Comparison of ENCODE assay signal across 15 cellular contexts in the genomic region with DNA sequence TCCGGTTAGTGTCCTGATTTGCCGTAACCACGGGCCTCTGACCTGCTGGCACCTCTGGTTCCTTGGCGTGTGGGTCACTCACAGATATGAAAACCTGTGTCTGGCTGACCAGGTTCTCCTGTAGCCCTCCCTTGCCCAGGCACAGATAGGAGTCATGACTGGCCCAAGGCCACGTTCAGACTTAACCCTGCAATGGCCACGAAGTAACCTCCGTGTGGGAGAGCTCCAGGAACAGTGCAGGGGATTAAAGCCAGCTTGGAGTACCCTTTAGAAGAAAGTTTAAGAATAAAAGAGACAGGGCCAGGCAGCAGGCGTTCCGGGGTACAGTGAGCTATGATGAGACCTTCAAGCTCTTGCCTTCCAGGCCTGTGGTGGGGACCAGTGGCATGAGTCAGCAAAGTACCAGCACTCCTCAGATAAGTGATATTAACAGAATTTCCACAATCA. TPM values are rescaled to one million over a fixed set of nuclear protein-coding genes. Genes with fewer than 3 reads are reported as not detected.
DNase-seq lines count a peak whose midpoint lies in the region; ATAC-seq and TF ChIP-seq lines count a peak whose summit lies in the region.
"Had no signal": no experiment of that assay in that cellular context is flagged by ENCODE, and none has a peak within 500 bp of the region (broad histone marks: within the 10 kb centered on the region; RNA-seq: fewer than 3 reads in every experiment).

No MANE protein-coding gene starts in this region.

- peaks cover 0 to 4% of the 10 kb centered on the region in 2 donors for H3K4me1 ChIP-seq in right atrium auricular region
- H3K4me1 ChIP-seq: ascending aorta, thyroid gland had no signal

- no peaks in the 10 kb centered on the region for H3K9me3 Mint-ChIP-seq in activated T-helper 2 cell treated with anti-CD3 and anti-CD28 coated beads, Interferon-gamma antibody, Interleukin-2, Interleukin-4, amounts not matched to agents 10 μg/mL and 5 μg/mL and 100 μg/mL, durations not matched to agents 14 hours and 24 hours and 36 hours
- H3K9me3 Mint-ChIP-seq: T-helper 1 cell treated with Interleukin-12 subunit alpha and Interleukin-12 subunit beta and Interleukin-4 antibody, amounts not matched to agents 30 μg/mL and 1 μg/mL, for 36 hours had no signal

- no peak overlapping the region for H3K4me3 Mint-ChIP-seq in activated T-helper 2 cell treated with anti-CD3 and anti-CD28 coated beads, Interferon-gamma antibody, Interleukin-2, Interleukin-4, amounts not matched to agents 10 μg/mL and 5 μg/mL and 100 μg/mL, durations not matched to agents 14 hours and 24 hours and 36 hours (ENCODE audit: low read depth)
- H3K4me3 Mint-ChIP-seq: T-helper 1 cell treated with Interleukin-12 subunit alpha and Interleukin-12 subunit beta and Interleukin-4 antibody, amounts not matched to agents 30 μg/mL and 1 μg/mL, for 36 hours had no signal

- no peak overlapping the region for H3K4me3 ChIP-seq in right atrium auricular region
- H3K4me3 ChIP-seq: ascending aorta, thyroid gland had no signal

- DNase-seq in activated CD8-positive, alpha-beta memory T cell treated with anti-CD3 and anti-CD28 coated beads for 24 hours, result peak; percentile 53
- no peak for DNase-seq in activated CD8-positive, alpha-beta memory T cell treated with anti-CD3 and anti-CD28 coated beads, Interleukin-2, amount 50 U/mL, for 4 hours
- no peak for DNase-seq in activated T-helper 2 cell treated with anti-CD3 and anti-CD28 coated beads, Interferon-gamma antibody, Interleukin-2, Interleukin-4, amounts not matched to agents 10 μg/mL and 5 μg/mL and 100 μg/mL, durations not matched to agents 14 hours and 24 hours and 36 hours (ENCODE audit: low spot score)
- DNase-seq in right atrium auricular region (ENCODE audit: low spot score), result peak; percentile 49
- DNase-seq in stimulated activated naive CD8-positive, alpha-beta T cell treated with anti-CD3 and anti-CD28 coated beads, Interleukin-15, Interleukin-2, amounts not matched to agents 100 U/mL and 50 U/mL, for 24 hours, result no peak
- no peak for DNase-seq in superior temporal gyrus (ENCODE audit: extremely low spot score)
- no peak for DNase-seq in RPMI8226
- DNase-seq in DMS79 (lab: John Stamatoyannopoulos, UW), result no peak
- DNase-seq: Karpas-422, NCI-H2029 treated with DMSO at 0.1 percent for 48 hours, thyroid gland had no signal

- H3K27ac Mint-ChIP-seq in activated T-helper 2 cell treated with anti-CD3 and anti-CD28 coated beads, Interferon-gamma antibody, Interleukin-2, Interleukin-4, amounts not matched to agents 10 μg/mL and 5 μg/mL and 100 μg/mL, durations not matched to agents 14 hours and 24 hours and 36 hours, result peak overlapping the region; percentile 38
- H3K27ac Mint-ChIP-seq: T-helper 1 cell treated with Interleukin-12 subunit alpha and Interleukin-12 subunit beta and Interleukin-4 antibody, amounts not matched to agents 30 μg/mL and 1 μg/mL, for 36 hours had no signal

- H3K36me3 Mint-ChIP-seq in activated T-helper 2 cell treated with anti-CD3 and anti-CD28 coated beads, Interferon-gamma antibody, Interleukin-2, Interleukin-4, amounts not matched to agents 10 μg/mL and 5 μg/mL and 100 μg/mL, durations not matched to agents 14 hours and 24 hours and 36 hours (ENCODE audit: low read depth), result peaks cover 90% of the 10 kb centered on the region

- no peaks in the 10 kb centered on the region for H3K27me3 Mint-ChIP-seq in activated T-helper 2 cell treated with anti-CD3 and anti-CD28 coated beads, Interferon-gamma antibody, Interleukin-2, Interleukin-4, amounts not matched to agents 10 μg/mL and 5 μg/mL and 100 μg/mL, durations not matched to agents 14 hours and 24 hours and 36 hours (ENCODE audit: low read depth)

- no peaks in the 10 kb centered on the region for H3K9me3 ChIP-seq in right atrium auricular region
- H3K9me3 ChIP-seq: ascending aorta, thyroid gland had no signal

- intact Hi-C loops in activated T-helper 2 cell treated with anti-CD3 and anti-CD28 coated beads, Interferon-gamma antibody, Interleukin-2, Interleukin-4, amounts not matched to agents 10 μg/mL and 5 μg/mL and 100 μg/mL, durations not matched to agents 14 hours and 24 hours and 36 hours (cut with micrococcal nuclease), result no loop called here

- peaks cover 5% of the 10 kb centered on the region for H3K4me1 Mint-ChIP-seq in activated T-helper 2 cell treated with anti-CD3 and anti-CD28 coated beads, Interferon-gamma antibody, Interleukin-2, Interleukin-4, amounts not matched to agents 10 μg/mL and 5 μg/mL and 100 μg/mL, durations not matched to agents 14 hours and 24 hours and 36 hours (ENCODE audit: low read depth)

- ATAC-seq in stimulated activated naive CD8-positive, alpha-beta T cell treated with anti-CD3 and anti-CD28 coated beads, Interleukin-15, Interleukin-2, amounts not matched to agents 100 U/mL and 50 U/mL, for 24 hours, result peak; percentile 41
- ATAC-seq: sciatic nerve had no signal

- no peak overlapping the region for H3K27ac ChIP-seq in right atrium auricular region
- H3K27ac ChIP-seq: ascending aorta, epithelial cell of prostate, thyroid gland had no signal

- no peak for TF ChIP-seq CTCF in right atrium auricular region (IDR thresholded peaks at IDR 0.05)

- peaks cover 10% of the 10 kb centered on the region for H3K36me3 ChIP-seq in right atrium auricular region

- no peaks in the 10 kb centered on the region for H3K27me3 ChIP-seq in right atrium auricular region
- H3K27me3 ChIP-seq: ascending aorta, thyroid gland had no signal

RNA-seq across cellular contexts. Expression of a gene that starts 25.5 kb away (rescaled TPM):
- total RNA-seq in activated T-helper 2 cell treated with anti-CD3 and anti-CD28 coated beads, Interferon-gamma antibody, Interleukin-2, Interleukin-4, amounts not matched to agents 10 μg/mL and 5 μg/mL and 100 μg/mL, durations not matched to agents 14 hours and 24 hours and 36 hours, result 41.8 and 46.4 TPM in 2 replicates
- total RNA-seq in right atrium auricular region, result 1 to 10 TPM; 1.2 to 1.7 TPM
- total RNA-seq: ascending aorta had no signal

RNA-seq across cellular contexts. Expression of a gene that starts 25.6 kb away (rescaled TPM):
- total RNA-seq in activated T-helper 2 cell treated with anti-CD3 and anti-CD28 coated beads, Interferon-gamma antibody, Interleukin-2, Interleukin-4, amounts not matched to agents 10 μg/mL and 5 μg/mL and 100 μg/mL, durations not matched to agents 14 hours and 24 hours and 36 hours, result 25.9 and 26.6 TPM in 2 replicates
- 10 to 100 TPM; 12.8 to 17.7 TPM for total RNA-seq in right atrium auricular region

Comparison
In these comparisons a context has a peak if more than half of its experiments do, and no peak if none do; other contexts are left out.
1. DNase-seq: peak in activated CD8-positive, alpha-beta memory T cell treated with anti-CD3 and anti-CD28 coated beads for 24 hours (single experiment) and right atrium auricular region (single experiment); none in activated CD8-positive, alpha-beta memory T cell treated with anti-CD3 and anti-CD28 coated beads, Interleukin-2, amount 50 U/mL, for 4 hours (single experiment), activated T-helper 2 cell treated with anti-CD3 and anti-CD28 coated beads, Interferon-gamma antibody, Interleukin-2, Interleukin-4, amounts not matched to agents 10 μg/mL and 5 μg/mL and 100 μg/mL, durations not matched to agents 14 hours and 24 hours and 36 hours (single experiment), stimulated activated naive CD8-positive, alpha-beta T cell treated with anti-CD3 and anti-CD28 coated beads, Interleukin-15, Interleukin-2, amounts not matched to agents 100 U/mL and 50 U/mL, for 24 hours (single experiment), superior temporal gyrus (single experiment), RPMI8226 (single experiment) and DMS79 (single experiment).
2. RNA of a gene that starts 25.5 kb away (total RNA-seq): 41.8 to 46.4 TPM in activated T-helper 2 cell treated with anti-CD3 and anti-CD28 coated beads, Interferon-gamma antibody, Interleukin-2, Interleukin-4, amounts not matched to agents 10 μg/mL and 5 μg/mL and 100 μg/mL, durations not matched to agents 14 hours and 24 hours and 36 hours; 1.2 to 1.7 TPM in right atrium auricular region; every median in the first group is over 10 times any median in the second.